Comparison of ENCODE assay signal across 23 cellular contexts in genomic region chr7:47069385-47070076, GRCh38.
A peak's percentile ranks its signal among the peaks of the same experiment; 100 is the strongest.
DNase-seq lines count a peak whose midpoint lies in the region; ATAC-seq, FAIRE-seq and TF ChIP-seq lines count a peak whose summit lies in the region.
"Had no signal": no experiment of that assay in that cellular context is flagged by ENCODE, and none has a peak within 500 bp of the region (broad histone marks: within the 10 kb centered on the region; RNA-seq: fewer than 3 reads in every experiment).

No MANE protein-coding gene starts in this region.

- H3K9me3 Mint-ChIP-seq in activated naive CD4-positive, alpha-beta T cell treated with anti-CD3 and anti-CD28 coated beads, Interleukin-2, amount 50 U/mL, for 72 hours = peaks cover 0 to under 1% of the 10 kb centered on the region in 2 donors

- dilution Hi-C loops in endothelial cell of umbilical vein (cut with MboI; ENCODE audit: extremely low pct_ligation_motif_present, low sequenced_read_pairs) = no loop called here

- H2AFZ ChIP-seq in endothelial cell of umbilical vein (ENCODE audit: low read depth, low read length) (no peak overlapping the region), mesenchymal stem cell (ENCODE audit: low read depth, low read length) (no peak overlapping the region)

- peak overlapping the region; percentile 65 for H2BK120ac ChIP-seq in mesenchymal stem cell (ENCODE audit: low read depth, low read length)

- H3K36me3 ChIP-seq in adipocyte (ENCODE audit: control insufficient read depth, insufficient read depth, low read length, severe bottlenecking) (no peaks in the 10 kb centered on the region), endothelial cell of umbilical vein (ENCODE audit: control insufficient read depth in 2 of 2, extremely low read depth in 1 of 2, insufficient read depth in 2 of 2, low read length in 2 of 2) (no peaks in the 10 kb centered on the region), mesenchymal stem cell (ENCODE audit: control insufficient read depth in 1 of 2, insufficient read depth in 2 of 2, low read depth in 1 of 2, low read length in 2 of 2) (no peaks in the 10 kb centered on the region), aorta (ENCODE audit: control insufficient read depth in 1 of 2, insufficient read depth in 2 of 2, low read length in 1 of 2) (no peaks in the 10 kb centered on the region)
- H3K36me3 ChIP-seq: BLaER1 treated with 17β-estradiol and CSF1 and Interleukin-3, amounts not matched to agents 10 nM and 100 nM; Peyer's patch; SJSA1 had no signal

- H3K27ac ChIP-seq in endothelial cell of umbilical vein (ENCODE audit: insufficient read depth, low read depth, low read length) = no peak overlapping the region
- no peak overlapping the region for H3K27ac ChIP-seq in mesenchymal stem cell (ENCODE audit: low read length, poor library complexity, severe bottlenecking)
- no peak overlapping the region for H3K27ac ChIP-seq in aorta (ENCODE audit: low read depth in 1 of 2, low read length in 2 of 2)
- H3K27ac ChIP-seq: BLaER1 treated with 17β-estradiol and CSF1 and Interleukin-3, amounts not matched to agents 10 nM and 100 nM; Peyer's patch; SJSA1 had no signal

- H3K4me1 ChIP-seq in adipocyte (ENCODE audit: control insufficient read depth, insufficient read depth, low read length) (peaks cover 22% of the 10 kb centered on the region), endothelial cell of umbilical vein (ENCODE audit: control insufficient read depth, extremely low read depth, insufficient read depth, low read length) (no peaks in the 10 kb centered on the region), mesenchymal stem cell (ENCODE audit: control insufficient read depth, insufficient read depth, low read depth, low read length) (no peaks in the 10 kb centered on the region), aorta (ENCODE audit: control insufficient read depth in 1 of 2, insufficient read depth in 2 of 2, low read length in 2 of 2) (no peaks in the 10 kb centered on the region)
- H3K4me1 ChIP-seq: Caco-2, Peyer's patch, SJSA1 had no signal

- no peaks in the 10 kb centered on the region for H3K79me2 ChIP-seq in endothelial cell of umbilical vein (ENCODE audit: control insufficient read depth, insufficient read depth, low read length)

- peak overlapping the region; percentile 22 for H3K9ac ChIP-seq in adipocyte (ENCODE audit: low read length)
- H3K9ac ChIP-seq in endothelial cell of umbilical vein (replicated peaks; ENCODE audit: extremely low read depth, insufficient read depth, low read length) = no peak overlapping the region
- H3K9ac ChIP-seq in mesenchymal stem cell (ENCODE audit: low read length) = no peak overlapping the region
- H3K9ac ChIP-seq: BLaER1 treated with 17β-estradiol and CSF1 and Interleukin-3, amounts not matched to agents 10 nM and 100 nM had no signal

- POLR2A ChIA-PET in endothelial cell of umbilical vein (lab: Charles Lee) = no interaction called here

- no peak for TF ChIP-seq CTCF in endothelial cell of umbilical vein (IDR thresholded peaks at IDR 0.05; ENCODE audit: extremely low read depth in 1 of 2, insufficient read depth in 1 of 2, low read depth in 1 of 2, low read length in 2 of 2)

- no peak for DNase-seq in adipocyte (ENCODE audit: low read depth)
- DNase-seq in endothelial cell of umbilical vein (ENCODE audit: low read depth, low spot score) = peak; percentile 21
- no peak for DNase-seq in mesenchymal stem cell
- DNase-seq in aorta = no peak
- no peak for DNase-seq in GM19240 (ENCODE audit: insufficient read length, low spot score)
- DNase-seq in GM03348 (ENCODE audit: low spot score) = no peak
- DNase-seq in activated naive CD4-positive, alpha-beta T cell treated with anti-CD3 and anti-CD28 coated beads, Interleukin-2, amount 50 U/mL, for 72 hours (ENCODE audit: low spot score in 2 of 2) = no peak
- DNase-seq: Caco-2; CD4-positive, alpha-beta memory T cell; DMS 273 treated with DMSO at 0.1 percent for 48 hours; DND-41; Karpas-422; MV-4-11; NCI-H1105 treated with DMSO at 0.1 percent for 48 hours; NCI-H2029 treated with DMSO at 0.1 percent for 48 hours; NCI-H2171; NCI-H345; NCI-H524; Peyer's patch had no signal

- no peak overlapping the region for H3K23ac ChIP-seq in mesenchymal stem cell (ENCODE audit: low read length in 2 of 2)

- H3K27me3 ChIP-seq in adipocyte (replicated peaks; ENCODE audit: control insufficient read depth, insufficient read depth, low read length) = peaks cover 6% of the 10 kb centered on the region
- peaks cover 3 to 4% of the 10 kb centered on the region in 2 experiments for H3K27me3 ChIP-seq in endothelial cell of umbilical vein (ENCODE audit: control insufficient read depth in 2 of 2, insufficient read depth in 2 of 2, low read length in 2 of 2)
- H3K27me3 ChIP-seq in mesenchymal stem cell (ENCODE audit: control insufficient read depth in 1 of 2, insufficient read depth in 1 of 2, low read length in 2 of 2) = peaks cover 0 to 14% of the 10 kb centered on the region in 2 experiments
- no peaks in the 10 kb centered on the region for H3K27me3 ChIP-seq in aorta (ENCODE audit: control insufficient read depth in 1 of 2, insufficient read depth in 2 of 2, low read length in 1 of 2)
- H3K27me3 ChIP-seq: BLaER1 treated with 17β-estradiol and CSF1 and Interleukin-3, amounts not matched to agents 10 nM and 100 nM; Peyer's patch; SJSA1 had no signal

- H2AK5ac ChIP-seq in mesenchymal stem cell (ENCODE audit: low read length, severe bottlenecking) = no peak overlapping the region

- H3K4me3 ChIP-seq in adipocyte (ENCODE audit: low read length) = peak overlapping the region; percentile 23
- no peak overlapping the region for H3K4me3 ChIP-seq in endothelial cell of umbilical vein (replicated peaks in 1 of 3; ENCODE audit: insufficient read depth in 1 of 3, low read depth in 1 of 3, low read length in 3 of 3)
- no peak overlapping the region for H3K4me3 ChIP-seq in mesenchymal stem cell (ENCODE audit: insufficient read depth in 1 of 2, low read depth in 1 of 2, low read length in 2 of 2)
- H3K4me3 ChIP-seq in aorta (ENCODE audit: low read length in 2 of 2) = no peak overlapping the region
- H3K4me3 ChIP-seq: BLaER1 treated with 17β-estradiol and CSF1 and Interleukin-3, amounts not matched to agents 10 nM and 100 nM; Peyer's patch; SJSA1 had no signal

- H3K14ac ChIP-seq in mesenchymal stem cell (ENCODE audit: low read length in 2 of 2) = no peak overlapping the region

- no TSS peak for BruUV-seq in endothelial cell of umbilical vein (replicated peaks; lab: Mats Ljungman, UMichigan)

- H3K4ac ChIP-seq in mesenchymal stem cell (ENCODE audit: low read depth in 1 of 2, low read length in 2 of 2) = no peak overlapping the region

- ATAC-seq in aorta (ENCODE audit: low FRiP score) = peak; percentile 67
- no peak for ATAC-seq in activated naive CD4-positive, alpha-beta T cell treated with anti-CD3 and anti-CD28 coated beads, Interleukin-2, amount 50 U/mL, for 72 hours

- no peak overlapping the region for H3K18ac ChIP-seq in mesenchymal stem cell (ENCODE audit: low read depth in 1 of 2, low read length in 2 of 2)

- H4K91ac ChIP-seq in mesenchymal stem cell (ENCODE audit: low read length) = peak overlapping the region; percentile 34

- FAIRE-seq in endothelial cell of umbilical vein (lab: Jason Lieb, UNC) = no peak
- FAIRE-seq: GM12892, H54 had no signal

- no peak for TF ChIP-seq POLR2A in endothelial cell of umbilical vein (IDR thresholded peaks at IDR 0.05; ENCODE audit: low read depth, low read length)

- no peaks in the 10 kb centered on the region for H3K36me3 Mint-ChIP-seq in activated naive CD4-positive, alpha-beta T cell treated with anti-CD3 and anti-CD28 coated beads, Interleukin-2, amount 50 U/mL, for 72 hours
- H3K36me3 Mint-ChIP-seq: CD4-positive, alpha-beta memory T cell had no signal

- no peak overlapping the region for H3K4me2 ChIP-seq in endothelial cell of umbilical vein (ENCODE audit: insufficient read depth, low read length)
- no peak overlapping the region for H3K4me2 ChIP-seq in mesenchymal stem cell (ENCODE audit: low read length, poor library complexity, severe bottlenecking)
- H3K4me2 ChIP-seq: BLaER1 treated with 17β-estradiol and CSF1 and Interleukin-3, amounts not matched to agents 10 nM and 100 nM had no signal

- H2BK15ac ChIP-seq in mesenchymal stem cell (ENCODE audit: low read depth, poor library complexity, severe bottlenecking) = no peak overlapping the region

- H3K27ac Mint-ChIP-seq in activated naive CD4-positive, alpha-beta T cell treated with anti-CD3 and anti-CD28 coated beads, Interleukin-2, amount 50 U/mL, for 72 hours = no peak overlapping the region
- H3K27ac Mint-ChIP-seq: CD4-positive, alpha-beta memory T cell had no signal

- H2BK5ac ChIP-seq in mesenchymal stem cell (ENCODE audit: low read depth, low read length, poor library complexity, severe bottlenecking) = no peak overlapping the region

- peak overlapping the region in 1 of 2 experiments; percentile 32 for H2BK12ac ChIP-seq in mesenchymal stem cell (ENCODE audit: low read length in 2 of 2)

- H4K20me1 ChIP-seq in endothelial cell of umbilical vein (replicated peaks; ENCODE audit: control insufficient read depth, extremely low read depth, insufficient read depth, low read length) = no peaks in the 10 kb centered on the region
- H4K20me1 ChIP-seq: BLaER1 treated with 17β-estradiol and CSF1 and Interleukin-3, amounts not matched to agents 10 nM and 100 nM had no signal

- intact Hi-C loops in endothelial cell of umbilical vein (cut with micrococcal nuclease) = no loop called here
- intact Hi-C loops in aorta (cut with DNase I) = no loop called here

- no peak overlapping the region for H4K8ac ChIP-seq in mesenchymal stem cell (ENCODE audit: low read length)

- no peaks in the 10 kb centered on the region for H3K9me1 ChIP-seq in endothelial cell of umbilical vein (replicated peaks; ENCODE audit: control insufficient read depth, extremely low read depth, insufficient read depth, low read length)

- H3K79me1 ChIP-seq in mesenchymal stem cell (replicated peaks; ENCODE audit: low read length, poor library complexity, severe bottlenecking) = no peaks in the 10 kb centered on the region

- CTCF ChIA-PET in endothelial cell of umbilical vein (lab: Charles Lee) = interaction anchor here (0.8 to 1.1 kb wide), 3 partner anchors 8 to 31 kb away, joined by 3 to 5 read pairs (median 3); no protein-coding TSS in a partner anchor

- H3K9me3 ChIP-seq in adipocyte (ENCODE audit: control insufficient read depth, low read length) = no peaks in the 10 kb centered on the region
- no peaks in the 10 kb centered on the region for H3K9me3 ChIP-seq in endothelial cell of umbilical vein (replicated peaks; ENCODE audit: control insufficient read depth, insufficient read depth, low read length)
- H3K9me3 ChIP-seq in mesenchymal stem cell (ENCODE audit: control insufficient read depth, low read length) = no peaks in the 10 kb centered on the region
- H3K9me3 ChIP-seq in aorta (ENCODE audit: control insufficient read depth, low read length) = no peaks in the 10 kb centered on the region
- H3K9me3 ChIP-seq: BLaER1 treated with 17β-estradiol and CSF1 and Interleukin-3, amounts not matched to agents 10 nM and 100 nM; Caco-2; Peyer's patch; SJSA1 had no signal

- 97% methylated on average over 14 of the region's 15 CpGs for WGBS in mesenchymal stem cell
- WGBS in aorta, 2 donors = 56 to 64% methylated on average over 15 of the region's 15 CpGs

TF ChIP-seq in endothelial cell of umbilical vein, 7 proteins besides CTCF, POLR2A, EP300 and RAD21 (continues in another document):
- no peak for TF ChIP-seq JUN (IDR thresholded peaks at IDR 0.05; ENCODE audit: borderline replicate concordance, insufficient read depth, insufficient read length, low read depth)
